ENCODE assay signal across 15 cellular contexts in the genomic region with DNA sequence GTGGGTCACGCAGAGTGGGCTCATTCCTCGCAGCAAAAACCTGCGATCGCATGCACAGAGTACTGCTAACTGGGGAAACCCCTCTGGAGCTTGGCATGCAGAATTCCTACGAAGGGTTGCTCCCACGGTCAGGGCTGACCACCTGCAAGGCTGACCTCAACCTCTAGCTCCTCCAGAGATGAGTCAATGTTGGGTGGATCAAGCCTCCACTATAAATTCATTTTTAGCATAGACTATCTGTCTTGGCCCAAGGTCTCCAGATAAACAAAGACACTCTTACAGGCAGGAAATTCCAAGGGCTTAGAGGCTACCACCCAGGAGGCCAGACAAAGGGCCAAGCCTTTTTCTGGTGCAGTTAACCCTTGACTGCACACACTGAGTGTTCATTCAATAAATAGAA.
DNase-seq lines count a peak whose midpoint lies in the region; ATAC-seq and TF ChIP-seq lines count a peak whose summit lies in the region.
"Had no signal": no experiment of that assay in that cellular context is flagged by ENCODE, and none has a peak within 500 bp of the region (broad histone marks: within the 10 kb centered on the region; RNA-seq: fewer than 3 reads in every experiment).

No MANE protein-coding gene starts in this region.

- H3K4me3 ChIP-seq in mesendoderm (ENCODE audit: low read length) (no peak overlapping the region), testis (no peak overlapping the region), colonic mucosa (no peak overlapping the region)
- H3K4me3 ChIP-seq: uterus had no signal

- H3K27me3 ChIP-seq in mesendoderm (ENCODE audit: insufficient read depth, low read length, poor library complexity), result no peaks in the 10 kb centered on the region
- H3K27me3 ChIP-seq in testis, result no peaks in the 10 kb centered on the region
- H3K27me3 ChIP-seq in colonic mucosa, result no peaks in the 10 kb centered on the region
- H3K27me3 ChIP-seq: uterus had no signal

- no peak overlapping the region for H4K5ac ChIP-seq in mesendoderm (ENCODE audit: low read length)

- TF ChIP-seq POLR2A in testis (IDR thresholded peaks at IDR 0.05), result no peak

- no peaks in the 10 kb centered on the region for H3K79me1 ChIP-seq in mesendoderm (ENCODE audit: low read length)

- TF ChIP-seq CTCF in testis (IDR thresholded peaks at IDR 0.05) (no peak), colonic mucosa (IDR thresholded peaks at IDR 0.05) (no peak)

- H3K9me3 ChIP-seq in testis (no peaks in the 10 kb centered on the region), colonic mucosa (no peaks in the 10 kb centered on the region)
- H3K9me3 ChIP-seq: uterus had no signal

- peak overlapping the region; percentile 7 for H2BK5ac ChIP-seq in mesendoderm (ENCODE audit: low read length)

- no peak overlapping the region for H2BK120ac ChIP-seq in mesendoderm (ENCODE audit: low read depth, low read length)

- intact Hi-C loops in testis (cut with DNase I; ENCODE audit: low total_unique reads) (no loop called here), colonic mucosa (cut with DNase I) (no loop called here)

- no CpG with 5 or more reads among the region's 6 CpGs for WGBS in mesendoderm (ENCODE audit: extremely low coverage, insufficient coverage, low lambda C conversion rate)
- 33 to 40% methylated on average over 6 of the region's 6 CpGs for whole genome bisulfite sequencing in testis, 2 donors

- H3K79me2 ChIP-seq in mesendoderm (ENCODE audit: control insufficient read depth, insufficient read depth, low read length), result no peaks in the 10 kb centered on the region

- H2BK15ac ChIP-seq in mesendoderm (replicated peaks; ENCODE audit: low read depth), result peak overlapping the region; percentile 5

- H3K36me3 ChIP-seq in mesendoderm (ENCODE audit: control insufficient read depth, insufficient read depth, low read length) (no peaks in the 10 kb centered on the region), testis (ENCODE audit: low read depth, missing control alignments) (no peaks in the 10 kb centered on the region), colonic mucosa (no peaks in the 10 kb centered on the region)
- H3K36me3 ChIP-seq: uterus had no signal

- H3K4me1 ChIP-seq in mesendoderm (ENCODE audit: control insufficient read depth, low read depth, low read length), result peaks cover 18% of the 10 kb centered on the region
- H3K4me1 ChIP-seq in testis, result peaks cover 15% of the 10 kb centered on the region
- no peaks in the 10 kb centered on the region for H3K4me1 ChIP-seq in colonic mucosa
- H3K4me1 ChIP-seq: uterus had no signal

- H3K27ac ChIP-seq in mesendoderm (ENCODE audit: low read depth, low read length), result no peak overlapping the region
- H3K27ac ChIP-seq in testis, result no peak overlapping the region
- no peak overlapping the region for H3K27ac ChIP-seq in colonic mucosa
- H3K27ac ChIP-seq: uterus had no signal

- H3K9ac ChIP-seq in mesendoderm (ENCODE audit: low read length) (no peak overlapping the region), colonic mucosa (ENCODE audit: low read depth in 2 of 2, low read length in 2 of 2) (no peak overlapping the region)

- H3K23ac ChIP-seq in mesendoderm (ENCODE audit: low read length), result no peak overlapping the region

- H4K8ac ChIP-seq in mesendoderm (ENCODE audit: low read depth, low read length), result no peak overlapping the region

- H3K4ac ChIP-seq in mesendoderm (ENCODE audit: low read depth, low read length), result no peak overlapping the region

- ATAC-seq in HG03520 (IDR thresholded peaks at IDR 0.05; ENCODE audit: unreplicated experiment), result no peak
- ATAC-seq: activated naive CD8-positive, alpha-beta T cell treated with anti-CD3 and anti-CD28 coated beads, Interleukin-2, amount 50 U/mL, for 24 hours had no signal

- H2AK5ac ChIP-seq in mesendoderm (ENCODE audit: low read length), result no peak overlapping the region

- H3K18ac ChIP-seq in mesendoderm (ENCODE audit: low read length), result peak overlapping the region; percentile 32

- peak; percentile 33 for DNase-seq in M059J (ENCODE audit: low read depth)
- DNase-seq in brain pericyte (ENCODE audit: low read depth, low spot score), result peak; percentile 94
- peak; percentile 69 for DNase-seq in mesendoderm
- peak; percentile 37 for DNase-seq in testis
- DNase-seq in colonic mucosa, result no peak
- no peak for DNase-seq in DMS 273 treated with DMSO at 0.1 percent for 48 hours (lab: John Stamatoyannopoulos, UW)
- DNase-seq: activated CD4-positive, CD25-positive, alpha-beta regulatory T cell treated with anti-CD3 and anti-CD28 coated beads, Interleukin-2, amount 50 U/mL, for 72 hours; activated naive CD8-positive, alpha-beta T cell treated with anti-CD3 and anti-CD28 coated beads, Interleukin-2, amount 50 U/mL, for 24 hours; IMR-90; NCI-H1105 treated with DMSO at 0.1 percent for 48 hours; NCI-H345; right cardiac atrium; stimulated activated naive CD4-positive, alpha-beta T cell treated with Interleukin-2 at 50 U/mL for 16 hours; uterus had no signal

- H3K4me2 ChIP-seq in mesendoderm (ENCODE audit: low read length), result no peak overlapping the region

- H3K56ac ChIP-seq in mesendoderm (ENCODE audit: low read length), result peak overlapping the region; percentile 44

Comparison
In these comparisons a context has a peak if more than half of its experiments do, and no peak if none do; other contexts are left out.
1. DNase-seq: peak in M059J (single experiment), brain pericyte (single experiment), mesendoderm (single experiment) and testis (single experiment); none in colonic mucosa (single experiment) and DMS 273 treated with DMSO at 0.1 percent for 48 hours (single experiment).